Comparison of ENCODE assay signal across 8 cellular contexts in genomic region chr20:63178889-63179751, GRCh38. TPM values are rescaled to one million over a fixed set of nuclear protein-coding genes. Genes with fewer than 3 reads are reported as not detected.
DNase-seq lines count a peak whose midpoint lies in the region; ATAC-seq and TF ChIP-seq lines count a peak whose summit lies in the region.

No MANE protein-coding gene starts in this region.

- peak; percentile 25 to 69 (median 48) for TF ChIP-seq CTCF in heart left ventricle (IDR thresholded peaks at IDR 0.05)
- peak in 4 of 5 experiments; percentile 21 to 55 (median 34) for TF ChIP-seq CTCF in gastrocnemius medialis (IDR thresholded peaks at IDR 0.05 in 4 of 5, conservative IDR thresholded peaks at IDR 0.05 in 1 of 5)

- ATAC-seq in HG03095 (IDR thresholded peaks at IDR 0.05; ENCODE audit: unreplicated experiment) (peak; percentile 53), heart left ventricle (peak in 2 of 4 donors; percentile 22 to 62), gastrocnemius medialis (no peak), HG03159 (IDR thresholded peaks at IDR 0.05; ENCODE audit: unreplicated experiment) (no peak), HG02571 (IDR thresholded peaks at IDR 0.05; ENCODE audit: unreplicated experiment) (no peak)

- intact Hi-C loops in heart left ventricle (cut with DNase I), result loop anchor here (1.0 to 10.0 kb wide), 5 partner anchors 43 to 124 kb away; no protein-coding TSS in a partner anchor
- intact Hi-C loops in gastrocnemius medialis (cut with DNase I; ENCODE audit: low total_unique reads), result no loop called here

- DNase-seq in DMS114 treated with DMSO at 0.1 percent for 48 hours (lab: John Stamatoyannopoulos, UW; ENCODE audit: unreplicated experiment), result peak; percentile 14
- peak; percentile 56 for DNase-seq in RKO (ENCODE audit: low spot score)
- DNase-seq in activated gamma-delta T cell (lab: John Stamatoyannopoulos, UW), result peak; percentile 46
- DNase-seq in heart left ventricle, result peak in 3 of 5 donors; percentile 33 to 42 (median 36)
- no peak for DNase-seq in gastrocnemius medialis

- H3K9me3 ChIP-seq in heart left ventricle (no peaks in the 10 kb centered on the region), gastrocnemius medialis (no peaks in the 10 kb centered on the region)

- no peak for TF ChIP-seq POLR2A in heart left ventricle (IDR thresholded peaks at IDR 0.05)
- no peak for TF ChIP-seq POLR2A in gastrocnemius medialis (IDR thresholded peaks at IDR 0.05)

- in situ Hi-C loops in gastrocnemius medialis (cut with MboI; ENCODE audit: low sequenced_read_pairs in 4 of 4), result no loop called here

- peaks cover 61 to 96% (median 77%) of the 10 kb centered on the region in 9 donors for H3K27me3 ChIP-seq in heart left ventricle
- H3K27me3 ChIP-seq in gastrocnemius medialis, result peaks cover 63 to 67% (median 65%) of the 10 kb centered on the region in 3 donors

- no peaks in the 10 kb centered on the region for H3K36me3 ChIP-seq in heart left ventricle
- H3K36me3 ChIP-seq in gastrocnemius medialis, result no peaks in the 10 kb centered on the region

- H3K27ac ChIP-seq in heart left ventricle (no peak overlapping the region), gastrocnemius medialis (no peak overlapping the region)

- H3K4me1 ChIP-seq in heart left ventricle (peaks cover 0 to 41% (median 18%) of the 10 kb centered on the region in 12 donors), gastrocnemius medialis (peaks cover 4 to 5% of the 10 kb centered on the region in 2 donors)

- H3K4me3 ChIP-seq in heart left ventricle, result peak overlapping the region in 10 of 12 donors; percentile 11 to 46 (median 32)
- H3K4me3 ChIP-seq in gastrocnemius medialis, result peak overlapping the region in 3 of 4 donors; percentile 9 to 41 (median 12)

- 1 to 2% (median 1%) methylated on average over 23 to 74 of the region's 74 CpGs for WGBS in heart left ventricle, 4 donors

RNA-seq across cellular contexts. Expression of gene YTHDF1, which starts 36.8 kb away (rescaled TPM):
- total RNA-seq in heart left ventricle (10 to 100 TPM; 21.4 to 38.2 (median 22.6) TPM), gastrocnemius medialis (10 to 100 TPM; 37.1 to 45.7 (median 40.4) TPM)
- polyA plus RNA-seq in heart left ventricle, result 10 to 100 TPM; 14.7 to 20.2 TPM

RNA-seq across cellular contexts. Expression of gene BIRC7, which starts 56.6 kb away (rescaled TPM):
- 1 to 10 TPM in 2 of 9 donors, under 1 TPM in 4, not detected in 3; 0.20 to 5.6 (median 0.50) TPM for total RNA-seq in heart left ventricle
- not detected for polyA plus RNA-seq in heart left ventricle
- total RNA-seq in gastrocnemius medialis, result not detected

Comparison
In these comparisons a context has a peak if more than half of its experiments do, and no peak if none do; other contexts are left out.
1. DNase-seq: peak in DMS114 treated with DMSO at 0.1 percent for 48 hours (single experiment), RKO (single experiment), activated gamma-delta T cell (single experiment) and heart left ventricle (3 of 5); none in gastrocnemius medialis (0 of 2).